24 cellular contexts compared by ENCODE assay signal in the genomic region with DNA sequence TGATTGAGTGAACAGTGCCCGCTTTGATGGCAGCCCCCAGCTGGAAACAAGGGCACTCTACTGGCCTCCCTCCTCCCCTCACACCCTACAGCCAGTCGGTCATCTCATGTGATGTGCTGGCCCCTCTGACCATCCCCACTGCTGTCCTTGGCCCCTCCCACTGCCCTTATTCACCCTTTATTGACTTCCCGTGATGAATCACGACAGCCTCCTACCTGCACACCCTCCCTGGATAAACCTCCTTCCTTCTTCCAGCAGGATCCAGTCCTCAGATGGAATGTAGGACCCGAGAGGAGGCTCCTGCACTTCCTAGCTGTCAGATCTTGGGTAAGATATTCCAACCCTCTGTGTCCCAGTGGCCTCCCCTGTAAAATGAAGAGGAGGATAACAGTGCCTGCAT.
A peak's percentile ranks its signal among the peaks of the same experiment; 100 is the strongest.
DNase-seq lines count a peak whose midpoint lies in the region; ATAC-seq, FAIRE-seq and TF ChIP-seq lines count a peak whose summit lies in the region.
"Had no signal": no experiment of that assay in that cellular context is flagged by ENCODE, and none has a peak within 500 bp of the region (broad histone marks: within the 10 kb centered on the region; RNA-seq: fewer than 3 reads in every experiment).

No MANE protein-coding gene starts in this region.

- peaks cover 9% of the 10 kb centered on the region for H3F3A ChIP-seq in neural progenitor cell (ENCODE audit: low read depth)

- no peak for DNase-seq in HepG2 (ENCODE audit: low spot score)
- DNase-seq in right lobe of liver: no peak
- DNase-seq in chondrocyte (ENCODE audit: low spot score): no peak
- DNase-seq in neural progenitor cell (ENCODE audit: low spot score): no peak
- no peak for DNase-seq in progenitor cell of endocrine pancreas (ENCODE audit: low spot score, unreplicated experiment)
- DNase-seq in central memory CD4-positive, alpha-beta T cell: no peak
- no peak for DNase-seq in stomach
- DNase-seq: 8988T; ACHN; C1 segment of cervical spinal cord; Calu3; CD4-positive, alpha-beta memory T cell; COR-L47; DMS53; DMS79 treated with DMSO at 0.1 percent for 48 hours; GF-D8; GOT3; HFFc6 had no signal

- intact Hi-C loops in HepG2 (cut with micrococcal nuclease; ENCODE audit: unreplicated experiment) (no loop called here), right lobe of liver (cut with DNase I) (no loop called here), stomach (cut with DNase I; ENCODE audit: low total_unique reads) (no loop called here)

- H4K20me1 ChIP-seq in HepG2 (ENCODE audit: insufficient read depth, low read length): no peaks in the 10 kb centered on the region
- H4K20me1 ChIP-seq in neural progenitor cell (ENCODE audit: low read depth): no peaks in the 10 kb centered on the region

- WGBS in HepG2 (ENCODE audit: low lambda C conversion rate): 75% methylated on average over 5 of the region's 5 CpGs
- WGBS in right lobe of liver (ENCODE audit: insufficient coverage, low coverage, low lambda C conversion rate, missing lambda C conversion rate): 90% methylated on average over 4 of the region's 5 CpGs
- WGBS in stomach, 5 donors: 48 to 77% (median 69%) methylated on average over 5 of the region's 5 CpGs

- H3K9ac ChIP-seq in HepG2 (ENCODE audit: insufficient read depth, low read depth, low read length) (no peak overlapping the region), neural progenitor cell (no peak overlapping the region)

- H3K36me3 ChIP-seq in HepG2 (replicated peaks in 1 of 2; ENCODE audit: control insufficient read depth in 1 of 2, insufficient read depth in 2 of 2, low read length in 2 of 2) (no peaks in the 10 kb centered on the region), right lobe of liver (no peaks in the 10 kb centered on the region), neural progenitor cell (no peaks in the 10 kb centered on the region), stomach (no peaks in the 10 kb centered on the region)
- H3K36me3 ChIP-seq: HAP-1 had no signal

- H3K4me3 ChIP-seq in HepG2 (replicated peaks in 1 of 3; ENCODE audit: insufficient read depth in 1 of 3, low read depth in 2 of 3, low read length in 3 of 3): no peak overlapping the region
- no peak overlapping the region for H3K4me3 ChIP-seq in right lobe of liver
- H3K4me3 ChIP-seq in neural progenitor cell: no peak overlapping the region
- H3K4me3 ChIP-seq in stomach: no peak overlapping the region
- H3K4me3 ChIP-seq: A549, HAP-1 had no signal

- H3K4me1 ChIP-seq in HepG2 (ENCODE audit: insufficient read depth, low read length): peaks cover 70% of the 10 kb centered on the region
- H3K4me1 ChIP-seq in right lobe of liver: peaks cover 0 to 24% (median 10%) of the 10 kb centered on the region in 4 donors
- H3K4me1 ChIP-seq in neural progenitor cell: peaks cover 9% of the 10 kb centered on the region
- no peaks in the 10 kb centered on the region for H3K4me1 ChIP-seq in stomach
- H3K4me1 ChIP-seq: HAP-1 had no signal

- TF ChIP-seq CTCF in HepG2 (CRISPR knock-in tag; IDR thresholded peaks at IDR 0.05) (no peak), right lobe of liver (IDR thresholded peaks at IDR 0.05) (no peak), chondrocyte (IDR thresholded peaks at IDR 0.05) (no peak), neural progenitor cell (IDR thresholded peaks at IDR 0.05) (no peak), progenitor cell of endocrine pancreas (IDR thresholded peaks at IDR 0.05; ENCODE audit: unreplicated experiment) (no peak), stomach (IDR thresholded peaks at IDR 0.05) (no peak)

- H3K27me3 Mint-ChIP-seq in chondrocyte (ENCODE audit: low read depth): no peaks in the 10 kb centered on the region
- H3K27me3 Mint-ChIP-seq in neural progenitor cell (ENCODE audit: insufficient read depth, low read depth): peaks cover 9% of the 10 kb centered on the region
- H3K27me3 Mint-ChIP-seq in progenitor cell of endocrine pancreas: peaks cover 4% of the 10 kb centered on the region

- ATAC-seq in HepG2 (no peak), right lobe of liver (no peak), HG03280 (IDR thresholded peaks at IDR 0.05; ENCODE audit: unreplicated experiment) (no peak)
- ATAC-seq: A549 had no signal

- CTCF ChIA-PET in HepG2 (lab: Yijun Ruan, JAX; ENCODE audit: low intra/inter-chr PET ratio, low total read pairs): no interaction called here

- peaks cover 13% of the 10 kb centered on the region for H3K9me3 Mint-ChIP-seq in chondrocyte (ENCODE audit: low read depth)
- peaks cover 13% of the 10 kb centered on the region for H3K9me3 Mint-ChIP-seq in neural progenitor cell
- H3K9me3 Mint-ChIP-seq in progenitor cell of endocrine pancreas (ENCODE audit: low read depth): peaks cover 9% of the 10 kb centered on the region

- TF ChIP-seq EP300 in HepG2 (IDR thresholded peaks at IDR 0.05; ENCODE audit: low read depth in 2 of 2, low read length in 2 of 2) (0 out of 4 replicates have a peak, but pooled peaks of 1 of the 2 experiments have one; percentile 3), HepG2 (CRISPR knock-in tag; IDR thresholded peaks at IDR 0.05; ENCODE audit: borderline replicate concordance) (no peak), stomach (IDR thresholded peaks at IDR 0.05) (no peak)

- TF ChIP-seq RAD21 in HepG2 (CRISPR knock-in tag; IDR thresholded peaks at IDR 0.05): no peak

- H3K36me3 Mint-ChIP-seq in chondrocyte (ENCODE audit: low read depth) (peaks cover 5% of the 10 kb centered on the region), neural progenitor cell (peaks cover 2% of the 10 kb centered on the region), progenitor cell of endocrine pancreas (ENCODE audit: insufficient read depth) (no peaks in the 10 kb centered on the region)
- H3K36me3 Mint-ChIP-seq: CD4-positive, alpha-beta memory T cell had no signal

- H3K27ac ChIP-seq in HepG2 (ENCODE audit: extremely low read length, insufficient read depth, low read length): no peak overlapping the region
- no peak overlapping the region for H3K27ac ChIP-seq in right lobe of liver
- no peak overlapping the region for H3K27ac ChIP-seq in neural progenitor cell
- no peak overlapping the region for H3K27ac ChIP-seq in stomach

- in situ Hi-C loops in HepG2 (cut with HindIII; ENCODE audit: extremely low pct_ligation_motif_present, low pct_unique_long_range_greater_than_20kb): no loop called here

- H3K27me3 ChIP-seq in HepG2 (ENCODE audit: control insufficient read depth in 1 of 2, insufficient read depth in 2 of 2, low read length in 2 of 2) (no peaks in the 10 kb centered on the region), right lobe of liver (no peaks in the 10 kb centered on the region), neural progenitor cell (no peaks in the 10 kb centered on the region), stomach (no peaks in the 10 kb centered on the region)

- no peaks in the 10 kb centered on the region for H3K79me2 ChIP-seq in HepG2 (ENCODE audit: insufficient read depth, low read length)
- H3K79me2 ChIP-seq in neural progenitor cell (ENCODE audit: low read depth): no peaks in the 10 kb centered on the region

- H3K9me3 ChIP-seq in HepG2 (ENCODE audit: low read length) (peaks cover 13% of the 10 kb centered on the region), right lobe of liver (peaks cover 0 to 6% (median 0%) of the 10 kb centered on the region in 4 donors), neural progenitor cell (ENCODE audit: low read depth) (no peaks in the 10 kb centered on the region), stomach (peaks cover 0 to 5% (median 3%) of the 10 kb centered on the region in 4 donors)
- H3K9me3 ChIP-seq: HAP-1 had no signal

- peaks cover 30% of the 10 kb centered on the region for H3K4me1 Mint-ChIP-seq in chondrocyte (ENCODE audit: low read depth)
- H3K4me1 Mint-ChIP-seq in neural progenitor cell: peaks cover 26% of the 10 kb centered on the region
- H3K4me1 Mint-ChIP-seq in progenitor cell of endocrine pancreas (ENCODE audit: low read depth): peaks cover 10% of the 10 kb centered on the region
- H3K4me1 Mint-ChIP-seq: CD4-positive, alpha-beta memory T cell had no signal

- BruUV-seq in HepG2 (replicated peaks; lab: Mats Ljungman, UMichigan): no TSS peak

- H3K4me3 Mint-ChIP-seq in chondrocyte (ENCODE audit: unreplicated experiment): no peak overlapping the region
- H3K4me3 Mint-ChIP-seq in neural progenitor cell: no peak overlapping the region
- H3K4me3 Mint-ChIP-seq in progenitor cell of endocrine pancreas (ENCODE audit: low read depth): no peak overlapping the region
- H3K4me3 Mint-ChIP-seq: CD4-positive, alpha-beta memory T cell; HFFc6 had no signal

- POLR2A ChIA-PET in HepG2 (lab: Yijun Ruan, JAX): no interaction called here

- no peak for TF ChIP-seq POLR2A in HepG2 (IDR thresholded peaks at IDR 0.05; ENCODE audit: insufficient read depth in 1 of 2, low read depth in 2 of 2, low read length in 2 of 2)
- no peak for TF ChIP-seq POLR2A in right lobe of liver (IDR thresholded peaks at IDR 0.05)
- no peak for TF ChIP-seq POLR2A in stomach (IDR thresholded peaks at IDR 0.05)

- no peak overlapping the region for H2AFZ ChIP-seq in HepG2 (ENCODE audit: low read length)
- no peak overlapping the region for H2AFZ ChIP-seq in neural progenitor cell (replicated peaks)

- no peak for FAIRE-seq in HepG2 (lab: Jason Lieb, UNC)
- FAIRE-seq: A549, GM12891, GM18507, H54 had no signal

- H3K4me2 ChIP-seq in HepG2 (ENCODE audit: low read depth, low read length): no peak overlapping the region
- H3K4me2 ChIP-seq in neural progenitor cell: no peak overlapping the region
- H3K4me2 ChIP-seq: A549 had no signal

- H3K27ac Mint-ChIP-seq in chondrocyte (ENCODE audit: unreplicated experiment) (peak overlapping the region; percentile 53), neural progenitor cell (peak overlapping the region; percentile 54), progenitor cell of endocrine pancreas (peak overlapping the region; percentile 42)
- H3K27ac Mint-ChIP-seq: CD4-positive, alpha-beta memory T cell; HFFc6 had no signal
